ENCODE assay signal across 1 cellular context in the genomic region with DNA sequence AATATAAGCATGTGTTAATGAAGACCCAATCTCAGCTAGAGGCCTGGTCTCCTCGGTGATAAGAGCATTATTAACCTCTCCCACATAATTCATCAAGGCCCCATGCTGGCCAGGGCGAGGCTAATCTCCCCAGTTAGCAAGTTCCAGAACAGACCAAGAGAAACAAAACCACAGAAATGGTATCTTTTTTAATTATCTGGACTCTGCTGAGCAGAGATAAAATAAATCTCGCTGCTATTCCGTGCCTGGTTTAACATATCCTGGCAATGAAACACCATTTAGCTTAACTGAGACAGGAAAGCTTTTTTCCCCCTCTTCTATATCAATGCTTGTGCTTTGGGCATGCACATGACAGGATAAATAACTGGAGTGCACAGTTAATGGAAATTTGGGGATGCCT.
TF ChIP-seq lines count a peak whose summit lies in the region.

No MANE protein-coding gene starts in this region.

TF ChIP-seq in HEK293, 187 proteins besides CTCF, POLR2A, EP300 and RAD21 (continued from another document):
- TF ChIP-seq, protein P1, sequence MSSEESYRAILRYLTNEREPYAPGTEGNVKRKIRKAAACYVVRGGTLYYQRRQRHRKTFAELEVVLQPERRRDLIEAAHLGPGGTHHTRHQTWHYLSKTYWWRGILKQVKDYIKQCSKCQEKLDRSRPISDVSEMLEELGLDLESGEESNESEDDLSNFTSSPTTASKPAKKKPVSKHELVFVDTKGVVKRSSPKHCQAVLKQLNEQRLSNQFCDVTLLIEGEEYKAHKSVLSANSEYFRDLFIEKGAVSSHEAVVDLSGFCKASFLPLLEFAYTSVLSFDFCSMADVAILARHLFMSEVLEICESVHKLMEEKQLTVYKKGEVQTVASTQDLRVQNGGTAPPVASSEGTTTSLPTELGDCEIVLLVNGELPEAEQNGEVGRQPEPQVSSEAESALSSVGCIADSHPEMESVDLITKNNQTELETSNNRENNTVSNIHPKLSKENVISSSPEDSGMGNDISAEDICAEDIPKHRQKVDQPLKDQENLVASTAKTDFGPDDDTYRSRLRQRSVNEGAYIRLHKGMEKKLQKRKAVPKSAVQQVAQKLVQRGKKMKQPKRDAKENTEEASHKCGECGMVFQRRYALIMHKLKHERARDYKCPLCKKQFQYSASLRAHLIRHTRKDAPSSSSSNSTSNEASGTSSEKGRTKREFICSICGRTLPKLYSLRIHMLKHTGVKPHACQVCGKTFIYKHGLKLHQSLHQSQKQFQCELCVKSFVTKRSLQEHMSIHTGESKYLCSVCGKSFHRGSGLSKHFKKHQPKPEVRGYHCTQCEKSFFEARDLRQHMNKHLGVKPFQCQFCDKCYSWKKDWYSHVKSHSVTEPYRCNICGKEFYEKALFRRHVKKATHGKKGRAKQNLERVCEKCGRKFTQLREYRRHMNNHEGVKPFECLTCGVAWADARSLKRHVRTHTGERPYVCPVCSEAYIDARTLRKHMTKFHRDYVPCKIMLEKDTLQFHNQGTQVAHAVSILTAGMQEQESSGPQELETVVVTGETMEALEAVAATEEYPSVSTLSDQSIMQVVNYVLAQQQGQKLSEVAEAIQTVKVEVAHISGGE (tag by site-specific recombination; conservative IDR thresholded peaks at IDR 0.05; ENCODE audit: low read depth), result no peak
- TF ChIP-seq ZNF621 (tag by site-specific recombination; IDR thresholded peaks at IDR 0.05) (no peak), ZXDB (tag by site-specific recombination; IDR thresholded peaks at IDR 0.05) (no peak), GLIS1 (tag by site-specific recombination; IDR thresholded peaks at IDR 0.05) (peak; percentile 71), ZNF629 (tag by site-specific recombination; IDR thresholded peaks at IDR 0.05) (no peak), ZIC2 (tag by site-specific recombination; IDR thresholded peaks at IDR 0.05) (peak; percentile 50; the same call in 1 of the 2 replicates), ZNF132 (tag by site-specific recombination; IDR thresholded peaks at IDR 0.05; ENCODE audit: borderline replicate concordance) (no peak), ZNF10 (tag by site-specific recombination; IDR thresholded peaks at IDR 0.05) (no peak)
- TF ChIP-seq, protein P2, sequence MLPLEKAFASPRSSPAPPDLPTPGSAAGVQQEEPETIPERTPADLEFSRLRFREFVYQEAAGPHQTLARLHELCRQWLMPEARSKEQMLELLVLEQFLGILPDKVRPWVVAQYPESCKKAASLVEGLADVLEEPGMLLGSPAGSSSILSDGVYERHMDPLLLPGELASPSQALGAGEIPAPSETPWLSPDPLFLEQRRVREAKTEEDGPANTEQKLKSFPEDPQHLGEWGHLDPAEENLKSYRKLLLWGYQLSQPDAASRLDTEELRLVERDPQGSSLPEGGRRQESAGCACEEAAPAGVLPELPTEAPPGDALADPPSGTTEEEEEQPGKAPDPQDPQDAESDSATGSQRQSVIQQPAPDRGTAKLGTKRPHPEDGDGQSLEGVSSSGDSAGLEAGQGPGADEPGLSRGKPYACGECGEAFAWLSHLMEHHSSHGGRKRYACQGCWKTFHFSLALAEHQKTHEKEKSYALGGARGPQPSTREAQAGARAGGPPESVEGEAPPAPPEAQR (tag by site-specific recombination; IDR thresholded peaks at IDR 0.05), result no peak
